Comparison of ENCODE assay signal across 14 cellular contexts in genomic region chr6:25014375-25014774, GRCh38.
DNase-seq lines count a peak whose midpoint lies in the region; ATAC-seq and TF ChIP-seq lines count a peak whose summit lies in the region.
"Had no signal": no experiment of that assay in that cellular context is flagged by ENCODE, and none has a peak within 500 bp of the region (broad histone marks: within the 10 kb centered on the region; RNA-seq: fewer than 3 reads in every experiment).

No MANE protein-coding gene starts in this region.

- no peak for TF ChIP-seq POLR2A in IMR-90 (IDR thresholded peaks at IDR 0.05; ENCODE audit: low read depth, low read length)
- TF ChIP-seq POLR2A in thyroid gland (IDR thresholded peaks at IDR 0.05) = no peak

- H3K9me3 Mint-ChIP-seq in central memory CD8-positive, alpha-beta T cell = no peaks in the 10 kb centered on the region
- H3K9me3 Mint-ChIP-seq: neural crest cell had no signal

- H3K27me3 Mint-ChIP-seq in central memory CD8-positive, alpha-beta T cell = no peaks in the 10 kb centered on the region

- peaks cover 11% of the 10 kb centered on the region for H3K9me1 ChIP-seq in IMR-90 (ENCODE audit: insufficient read depth, low read length)

- H3K14ac ChIP-seq in IMR-90 (replicated peaks; ENCODE audit: low read depth, low read length) = 0 out of 2 replicates have a peak overlapping the region, but pooled peaks have one; percentile 26

- H2BK5ac ChIP-seq in IMR-90 (ENCODE audit: low read depth, low read length, poor library complexity, severe bottlenecking) = peak overlapping the region; percentile 28

- WGBS in IMR-90 (ENCODE audit: extremely low coverage in 2 of 2, insufficient read length in 1 of 2), 2 experiments = no CpG with 5 or more reads among the region's 3 CpGs
- WGBS in thyroid gland, 2 donors = 94% methylated on average over 3 of the region's 3 CpGs

- H3K79me2 ChIP-seq in osteoblast (ENCODE audit: insufficient read depth, low read length) = no peaks in the 10 kb centered on the region

- no peak overlapping the region for H3K56ac ChIP-seq in IMR-90 (ENCODE audit: extremely low read depth, insufficient read depth, low read length)

- H3K79me1 ChIP-seq in IMR-90 (ENCODE audit: low read depth in 1 of 2, low read length in 2 of 2) = no peaks in the 10 kb centered on the region

- H2BK120ac ChIP-seq in IMR-90 (ENCODE audit: low read depth, low read length) = peak overlapping the region; percentile 21; the same call in 1 of the 2 replicates

- H3K18ac ChIP-seq in IMR-90 (ENCODE audit: low read depth, low read length) = peak overlapping the region; percentile 98

- no peak for TF ChIP-seq RAD21 in IMR-90 (IDR thresholded peaks at IDR 0.05; ENCODE audit: low read length)

- DNase-seq in CD1c-positive myeloid dendritic cell (ENCODE audit: extremely low spot score) (peak; percentile 50), IMR-90 (no peak), osteoblast (ENCODE audit: insufficient read length, low spot score, missing footprints) (no peak), GM19240 (ENCODE audit: insufficient read length, low spot score) (no peak), thyroid gland (no peak), NCI-H2227 (lab: John Stamatoyannopoulos, UW; ENCODE audit: unreplicated experiment) (no peak)
- no peak for DNase-seq in central memory CD8-positive, alpha-beta T cell (ENCODE audit: low spot score in 2 of 2)
- DNase-seq: left ventricle myocardium inferior, NCI-H526, T-helper 2 cell had no signal

- H3K4me1 ChIP-seq in IMR-90 (ENCODE audit: control insufficient read depth, insufficient read depth, low read length) (peaks cover 23% of the 10 kb centered on the region), osteoblast (ENCODE audit: insufficient read depth, low read length) (peaks cover 56% of the 10 kb centered on the region), thyroid gland (peaks cover 0 to 23% of the 10 kb centered on the region in 2 donors)
- H3K4me1 ChIP-seq: left ventricle myocardium inferior had no signal

- CTCF ChIA-PET in IMR-90 (lab: Yijun Ruan, JAX) = interaction anchor here (1.2 kb wide), 1 partner anchor 22 kb away, joined by 4 read pairs; no protein-coding TSS in a partner anchor

- peak overlapping the region; percentile 29 to 52; a peak in 3 of 4 replicates for H4K8ac ChIP-seq in IMR-90 (ENCODE audit: low read depth in 2 of 2, low read length in 2 of 2)

- H3K4me1 Mint-ChIP-seq in central memory CD8-positive, alpha-beta T cell = peaks cover 49% of the 10 kb centered on the region

- no peak overlapping the region for H3K4me2 ChIP-seq in IMR-90 (ENCODE audit: low read depth, low read length)
- no peak overlapping the region for H3K4me2 ChIP-seq in osteoblast (ENCODE audit: insufficient read depth, low read length)

- H4K5ac ChIP-seq in IMR-90 (ENCODE audit: low read depth, low read length) = peak overlapping the region; percentile 46; the same call in 1 of the 2 replicates

- H3K36me3 Mint-ChIP-seq in central memory CD8-positive, alpha-beta T cell (ENCODE audit: insufficient read depth) = peaks cover 11% of the 10 kb centered on the region

- no peaks in the 10 kb centered on the region for H3K9me3 ChIP-seq in IMR-90 (ENCODE audit: control insufficient read depth, insufficient read depth, low read length)
- no peaks in the 10 kb centered on the region for H3K9me3 ChIP-seq in osteoblast (ENCODE audit: low read depth, low read length)
- H3K9me3 ChIP-seq in thyroid gland = no peaks in the 10 kb centered on the region
- H3K9me3 ChIP-seq: ascending aorta, BE2C, left ventricle myocardium inferior had no signal

- H3K23ac ChIP-seq in IMR-90 (ENCODE audit: low read depth, low read length) = no peak overlapping the region; the same call in 1 of the 2 replicates

- dilution Hi-C loops in IMR-90 (cut with HindIII; ENCODE audit: low sequenced_read_pairs, unreplicated experiment) = no loop called here

- no TSS peak for BruUV-seq in IMR-90 (replicated peaks; lab: Mats Ljungman, UMichigan)

- H3K27me3 ChIP-seq in IMR-90 (ENCODE audit: control insufficient read depth, insufficient read depth, low read length) = no peaks in the 10 kb centered on the region
- H3K27me3 ChIP-seq in osteoblast (ENCODE audit: insufficient read depth, low read length) = no peaks in the 10 kb centered on the region
- H3K27me3 ChIP-seq in thyroid gland = no peaks in the 10 kb centered on the region
- H3K27me3 ChIP-seq: ascending aorta, BE2C had no signal

- intact Hi-C loops in IMR-90 (cut with micrococcal nuclease) = loop anchor here (5.0 kb wide), 2 partner anchors 237 to 292 kb away; no protein-coding TSS in a partner anchor
- intact Hi-C loops in thyroid gland (cut with DNase I) = no loop called here

- H3K4me3 ChIP-seq in IMR-90 (ENCODE audit: insufficient read depth, low read depth, low read length) = no peak overlapping the region
- H3K4me3 ChIP-seq in osteoblast (ENCODE audit: insufficient read depth, low read length) = no peak overlapping the region
- no peak overlapping the region for H3K4me3 ChIP-seq in thyroid gland (replicated peaks in 1 of 3)
- H3K4me3 ChIP-seq: ascending aorta, left ventricle myocardium inferior had no signal

- peak overlapping the region; percentile 2; the same call in 1 of the 2 replicates for H3K4ac ChIP-seq in IMR-90 (ENCODE audit: low read depth, low read length)

- H2AFZ ChIP-seq in IMR-90 (replicated peaks; ENCODE audit: low read length, poor library complexity) (no peak overlapping the region), osteoblast (ENCODE audit: low read length) (no peak overlapping the region)

- H3K4me3 Mint-ChIP-seq in central memory CD8-positive, alpha-beta T cell = no peak overlapping the region
- H3K4me3 Mint-ChIP-seq: neural crest cell had no signal

- POLR2A ChIA-PET in IMR-90 (lab: Charles Lee; ENCODE audit: unreplicated experiment) = no interaction called here

- H4K91ac ChIP-seq in IMR-90 (ENCODE audit: insufficient read depth, low read depth, low read length) = peak overlapping the region; percentile 7

- no peaks in the 10 kb centered on the region for H4K20me1 ChIP-seq in IMR-90 (ENCODE audit: insufficient read depth, low read length)
- H4K20me1 ChIP-seq in osteoblast (ENCODE audit: insufficient read depth, low read length) = no peaks in the 10 kb centered on the region

- H3K36me3 ChIP-seq in IMR-90 (ENCODE audit: control insufficient read depth, insufficient read depth, low read length) (no peaks in the 10 kb centered on the region), osteoblast (ENCODE audit: insufficient read depth, low read length) (no peaks in the 10 kb centered on the region), thyroid gland (no peaks in the 10 kb centered on the region)
- H3K36me3 ChIP-seq: ascending aorta, BE2C, left ventricle myocardium inferior had no signal

- peak overlapping the region; percentile 86 for H3K27ac Mint-ChIP-seq in central memory CD8-positive, alpha-beta T cell (ENCODE audit: low read depth)

- H2AK9ac ChIP-seq in IMR-90 (replicated peaks; ENCODE audit: low read depth, low read length, poor library complexity) = no peak overlapping the region

- H3K9ac ChIP-seq in IMR-90 (ENCODE audit: low read depth, low read length) = no peak overlapping the region

- H2BK15ac ChIP-seq in IMR-90 (ENCODE audit: low read depth, low read length) = peak overlapping the region; percentile 38

- peak overlapping the region; percentile 1; the same call in 1 of the 2 replicates for H3K27ac ChIP-seq in IMR-90 (ENCODE audit: insufficient read depth, low read length)
- H3K27ac ChIP-seq in osteoblast (ENCODE audit: low read depth, low read length) = peak overlapping the region; percentile 19
- no peak overlapping the region for H3K27ac ChIP-seq in thyroid gland
- H3K27ac ChIP-seq: ascending aorta, left ventricle myocardium inferior, RWPE1 had no signal

- no peak for ATAC-seq in IMR-90 (ENCODE audit: low read depth)
- no peak for ATAC-seq in central memory CD8-positive, alpha-beta T cell (replicated peaks; ENCODE audit: extremely low read depth, poor library complexity, severe bottlenecking)

- peak overlapping the region; percentile 60; the same call in 1 of the 2 replicates for H2BK20ac ChIP-seq in IMR-90 (ENCODE audit: low read depth, low read length)

- in situ Hi-C loops in IMR-90 (cut with MboI; ENCODE audit: low sequenced_read_pairs) = no loop called here

- peak overlapping the region; percentile 26; the same call in 1 of the 2 replicates for H2AK5ac ChIP-seq in IMR-90 (ENCODE audit: low read depth, low read length)

- TF ChIP-seq CTCF in IMR-90 (conservative IDR thresholded peaks at IDR 0.05; ENCODE audit: low read depth, low read length) = no peak
- TF ChIP-seq CTCF in osteoblast (IDR thresholded peaks at IDR 0.05; ENCODE audit: extremely low read depth, low read depth, low read length) = no peak
- no peak for TF ChIP-seq CTCF in thyroid gland (IDR thresholded peaks at IDR 0.05)

TF ChIP-seq in IMR-90, 13 proteins besides CTCF, POLR2A, EP300 and RAD21:
- peak; percentile 69 for TF ChIP-seq CEBPB (IDR thresholded peaks at IDR 0.05; ENCODE audit: low read depth, low read length)
- no peak for TF ChIP-seq CHD1 (IDR thresholded peaks at IDR 0.05; ENCODE audit: low read depth, low read length)

Comparison
In these comparisons a context has a peak if more than half of its experiments do, and no peak if none do; other contexts are left out.
1. H3K27ac ChIP-seq: peak in IMR-90 (single experiment) and osteoblast (single experiment); none in thyroid gland (0 of 3).